8 cellular contexts compared by ENCODE assay signal in genomic region chrX:51496501-51497291, GRCh38. TPM values are rescaled to one million over a fixed set of nuclear protein-coding genes. Genes with fewer than 3 reads are reported as not detected.
DNase-seq lines count a peak whose midpoint lies in the region; ATAC-seq, FAIRE-seq and TF ChIP-seq lines count a peak whose summit lies in the region.

Gene NUDT11 (minus strand): TSS chrX:51496592. CDS start chrX:51496444, 148 bp downstream.

- FAIRE-seq in pancreas (lab: Jason Lieb, UNC) (no peak), urothelium cell line (lab: Jason Lieb, UNC) (peak; percentile 55)

- H3K27me3 ChIP-seq in pancreas: peaks cover 0 to 19% (median 4%) of the 10 kb centered on the region in 4 donors

- no peaks in the 10 kb centered on the region for H3K4me1 ChIP-seq in pancreas

- H3K27ac ChIP-seq in pancreas: no peak within 1 kb of the TSS

- no peak for DNase-seq in AG04449 (ENCODE audit: low read depth, low spot score)
- peak; percentile 9 for DNase-seq in NCI-H774 (lab: John Stamatoyannopoulos, UW)
- DNase-seq in activated T-helper 2 cell treated with anti-CD3 and anti-CD28 coated beads, Interferon-gamma antibody, Interleukin-2, Interleukin-4, amounts not matched to agents 10 μg/mL and 5 μg/mL and 100 μg/mL, durations not matched to agents 14 hours and 24 hours and 36 hours (ENCODE audit: low spot score): peak; percentile 46
- DNase-seq in germinal center (ENCODE audit: low spot score): peak; percentile 13
- DNase-seq in pancreas: peak; percentile 42 to 81 (median 59)
- peak; percentile 79 for DNase-seq in urothelium cell line (ENCODE audit: low spot score)

- peak within 1 kb of the TSS; percentile 92 for H3K27ac Mint-ChIP-seq in activated T-helper 2 cell treated with anti-CD3 and anti-CD28 coated beads, Interferon-gamma antibody, Interleukin-2, Interleukin-4, amounts not matched to agents 10 μg/mL and 5 μg/mL and 100 μg/mL, durations not matched to agents 14 hours and 24 hours and 36 hours

- TF ChIP-seq CTCF in AG04449 (IDR thresholded peaks at IDR 0.05; ENCODE audit: insufficient read depth, low read length, missing control alignments) (no peak), pancreas (IDR thresholded peaks at IDR 0.05) (no peak)

- POLR2A ChIA-PET in AG04449 (lab: Yijun Ruan, JAX): no interaction called here

- H3K36me3 Mint-ChIP-seq in activated T-helper 2 cell treated with anti-CD3 and anti-CD28 coated beads, Interferon-gamma antibody, Interleukin-2, Interleukin-4, amounts not matched to agents 10 μg/mL and 5 μg/mL and 100 μg/mL, durations not matched to agents 14 hours and 24 hours and 36 hours (ENCODE audit: low read depth): no peaks in the 10 kb centered on the region

- 2 to 34% methylated on average over 61 to 87 of the region's 96 CpGs for WGBS in pancreas, 2 donors

- H3K4me1 Mint-ChIP-seq in activated T-helper 2 cell treated with anti-CD3 and anti-CD28 coated beads, Interferon-gamma antibody, Interleukin-2, Interleukin-4, amounts not matched to agents 10 μg/mL and 5 μg/mL and 100 μg/mL, durations not matched to agents 14 hours and 24 hours and 36 hours (ENCODE audit: low read depth): peaks cover 12% of the 10 kb centered on the region

- H3K9me3 ChIP-seq in pancreas: no peaks in the 10 kb centered on the region

- intact Hi-C loops in activated T-helper 2 cell treated with anti-CD3 and anti-CD28 coated beads, Interferon-gamma antibody, Interleukin-2, Interleukin-4, amounts not matched to agents 10 μg/mL and 5 μg/mL and 100 μg/mL, durations not matched to agents 14 hours and 24 hours and 36 hours (cut with micrococcal nuclease): no loop called here
- intact Hi-C loops in pancreas (cut with DNase I): no loop called here

- H3K4me3 ChIP-seq in AG04449 (ENCODE audit: low read depth, low read length) (peak within 1 kb of the TSS; percentile 61), pancreas (peak within 1 kb of the TSS; percentile 14 to 53 (median 28))

- CTCF ChIA-PET in AG04449 (lab: Yijun Ruan, JAX): no interaction called here

- no peaks in the 10 kb centered on the region for H3K9me3 Mint-ChIP-seq in activated T-helper 2 cell treated with anti-CD3 and anti-CD28 coated beads, Interferon-gamma antibody, Interleukin-2, Interleukin-4, amounts not matched to agents 10 μg/mL and 5 μg/mL and 100 μg/mL, durations not matched to agents 14 hours and 24 hours and 36 hours

- H3K4me3 Mint-ChIP-seq in activated T-helper 2 cell treated with anti-CD3 and anti-CD28 coated beads, Interferon-gamma antibody, Interleukin-2, Interleukin-4, amounts not matched to agents 10 μg/mL and 5 μg/mL and 100 μg/mL, durations not matched to agents 14 hours and 24 hours and 36 hours (ENCODE audit: low read depth): peak within 1 kb of the TSS; percentile 88

- ATAC-seq in GM19463 (IDR thresholded peaks at IDR 0.05; ENCODE audit: unreplicated experiment): peak; percentile 60
- peak; percentile 94 to 98 (median 97) for ATAC-seq in pancreas
- no peak for ATAC-seq in HG03469 (IDR thresholded peaks at IDR 0.05; ENCODE audit: unreplicated experiment)

- H3K36me3 ChIP-seq in pancreas: no peaks in the 10 kb centered on the region

- peaks cover 8% of the 10 kb centered on the region for H3K27me3 Mint-ChIP-seq in activated T-helper 2 cell treated with anti-CD3 and anti-CD28 coated beads, Interferon-gamma antibody, Interleukin-2, Interleukin-4, amounts not matched to agents 10 μg/mL and 5 μg/mL and 100 μg/mL, durations not matched to agents 14 hours and 24 hours and 36 hours (ENCODE audit: low read depth)

RNA-seq across cellular contexts. Expression of gene NUDT11, which starts in this region (rescaled TPM):
- 5.8 and 6.1 TPM in 2 replicates for total RNA-seq in activated T-helper 2 cell treated with anti-CD3 and anti-CD28 coated beads, Interferon-gamma antibody, Interleukin-2, Interleukin-4, amounts not matched to agents 10 μg/mL and 5 μg/mL and 100 μg/mL, durations not matched to agents 14 hours and 24 hours and 36 hours
- 1 to 10 TPM; 1.1 to 4.6 (median 2.2) TPM for total RNA-seq in pancreas
- polyA plus RNA-seq in pancreas: 1 to 10 TPM; 1.4 to 2.0 TPM
